ENCODE assay signal across 21 cellular contexts in genomic region chr12:70353780-70354640, GRCh38. TPM values are rescaled to one million over a fixed set of nuclear protein-coding genes. Genes with fewer than 3 reads are reported as not detected.
DNase-seq lines count a peak whose midpoint lies in the region; ATAC-seq and TF ChIP-seq lines count a peak whose summit lies in the region.
"Had no signal": no experiment of that assay in that cellular context is flagged by ENCODE, and none has a peak within 500 bp of the region (broad histone marks: within the 10 kb centered on the region; RNA-seq: fewer than 3 reads in every experiment).

No MANE protein-coding gene starts in this region.

- peak overlapping the region; percentile 85 for H3K27ac ChIP-seq in Karpas-422 (ENCODE audit: low read length)
- no peak overlapping the region for H3K27ac ChIP-seq in Panc1 (ENCODE audit: low read length)
- H3K27ac ChIP-seq: esophagus muscularis mucosa, gastroesophageal sphincter, GM23248, suprapubic skin had no signal

- H3K4me1 Mint-ChIP-seq in Calu3 (ENCODE audit: low read depth, unreplicated experiment) (no peaks in the 10 kb centered on the region), memory B cell (no peaks in the 10 kb centered on the region)
- H3K4me1 Mint-ChIP-seq: activated CD4-positive, alpha-beta memory T cell treated with anti-CD3 and anti-CD28 coated beads, Interleukin-2, amount 10 ng/mL, durations not matched to agents 7 days and 5 days had no signal

- H3K36me3 ChIP-seq in Karpas-422 (ENCODE audit: insufficient read depth, low read length), result peaks cover 50% of the 10 kb centered on the region
- H3K36me3 ChIP-seq in Panc1 (ENCODE audit: control insufficient read depth, insufficient read depth, low read length), result peaks cover 11% of the 10 kb centered on the region

- H3K9me2 ChIP-seq in Karpas-422 (replicated peaks; ENCODE audit: insufficient read depth, low read length), result no peaks in the 10 kb centered on the region

- no peaks in the 10 kb centered on the region for H3K9me3 Mint-ChIP-seq in Calu3 (ENCODE audit: low read depth, unreplicated experiment)
- no peaks in the 10 kb centered on the region for H3K9me3 Mint-ChIP-seq in memory B cell
- H3K9me3 Mint-ChIP-seq: activated CD4-positive, alpha-beta memory T cell treated with anti-CD3 and anti-CD28 coated beads, Interleukin-2, amount 10 ng/mL, durations not matched to agents 7 days and 5 days; T-helper 1 cell treated with Interleukin-12 subunit alpha and Interleukin-12 subunit beta and Interleukin-4 antibody, amounts not matched to agents 30 μg/mL and 1 μg/mL, for 36 hours had no signal

- DNase-seq in Calu3 (no peak), Karpas-422 (peak; percentile 85), Panc1 (ENCODE audit: low read depth, low spot score) (no peak), memory B cell (ENCODE audit: low spot score in 2 of 2) (no peak), NCI-H2171 (lab: John Stamatoyannopoulos, UW) (no peak), Ammon's horn (ENCODE audit: low spot score) (no peak)
- DNase-seq: activated CD4-positive, alpha-beta memory T cell treated with anti-CD3 and anti-CD28 coated beads, Interleukin-2, amount 10 ng/mL, durations not matched to agents 7 days and 5 days; activated naive CD4-positive, alpha-beta T cell treated with Interleukin-2 at 50 U/mL for 16 hours; caudate nucleus; effector CD4-positive, alpha-beta T cell; GM23248; NCI-H187; NCI-H226; occipital lobe; retina; stimulated activated CD4-positive, alpha-beta T cell treated with anti-CD3 and anti-CD28 coated beads, Interleukin-15, amount 100 ng/mL, for 24 hours had no signal

- H3K4me3 Mint-ChIP-seq in Calu3 (ENCODE audit: low read depth, unreplicated experiment), result no peak overlapping the region
- peak overlapping the region; percentile 14 for H3K4me3 Mint-ChIP-seq in memory B cell
- H3K4me3 Mint-ChIP-seq: activated CD4-positive, alpha-beta memory T cell treated with anti-CD3 and anti-CD28 coated beads, Interleukin-2, amount 10 ng/mL, durations not matched to agents 7 days and 5 days; T-helper 1 cell treated with Interleukin-12 subunit alpha and Interleukin-12 subunit beta and Interleukin-4 antibody, amounts not matched to agents 30 μg/mL and 1 μg/mL, for 36 hours had no signal

- no peak for ATAC-seq in Panc1
- peak; percentile 76 for ATAC-seq in memory B cell (ENCODE audit: low read depth)
- ATAC-seq in GM21526 (IDR thresholded peaks at IDR 0.05; ENCODE audit: low FRiP score, unreplicated experiment), result no peak
- ATAC-seq: gastroesophageal sphincter had no signal

- POLR2A ChIA-PET in Panc1 (lab: Charles Lee), result no interaction called here

- H3K27me3 ChIP-seq in Karpas-422 (ENCODE audit: low read length), result no peaks in the 10 kb centered on the region
- H3K27me3 ChIP-seq in Panc1 (ENCODE audit: control insufficient read depth, insufficient read depth, low read length), result no peaks in the 10 kb centered on the region
- H3K27me3 ChIP-seq: esophagus muscularis mucosa, gastroesophageal sphincter, suprapubic skin had no signal

- H3K9me3 ChIP-seq in Karpas-422 (ENCODE audit: low read length), result no peaks in the 10 kb centered on the region
- H3K9me3 ChIP-seq in Panc1 (ENCODE audit: control insufficient read depth, insufficient read depth, low read depth, low read length), result no peaks in the 10 kb centered on the region
- H3K9me3 ChIP-seq: esophagus muscularis mucosa, gastroesophageal sphincter, suprapubic skin had no signal

- H3K27me3 Mint-ChIP-seq in Calu3 (ENCODE audit: unreplicated experiment) (no peaks in the 10 kb centered on the region), memory B cell (no peaks in the 10 kb centered on the region)
- H3K27me3 Mint-ChIP-seq: activated CD4-positive, alpha-beta memory T cell treated with anti-CD3 and anti-CD28 coated beads, Interleukin-2, amount 10 ng/mL, durations not matched to agents 7 days and 5 days had no signal

- BruUV-seq in Calu3 (replicated peaks; lab: Mats Ljungman, UMichigan) (TSS peak; percentile 34), Panc1 (replicated peaks; lab: Mats Ljungman, UMichigan) (TSS peak; percentile 20)

- H3K4me1 ChIP-seq in Karpas-422 (ENCODE audit: low read length) (peaks cover 88% of the 10 kb centered on the region), Panc1 (ENCODE audit: control insufficient read depth, insufficient read depth, low read length) (no peaks in the 10 kb centered on the region)
- H3K4me1 ChIP-seq: esophagus muscularis mucosa, gastroesophageal sphincter, suprapubic skin had no signal

- peaks cover 19% of the 10 kb centered on the region for H3K79me2 ChIP-seq in Karpas-422 (ENCODE audit: low read length)

- no peak overlapping the region for H2AFZ ChIP-seq in Karpas-422 (ENCODE audit: low read length)
- H2AFZ ChIP-seq: GM23248 had no signal

- intact Hi-C loops in Calu3 (cut with micrococcal nuclease; ENCODE audit: unreplicated experiment) (loop anchor here (10.0 kb wide), 1 partner anchor 371 kb away; no protein-coding TSS in a partner anchor), Panc1 (cut with micrococcal nuclease; ENCODE audit: unreplicated experiment) (no loop called here)

- H3K36me3 Mint-ChIP-seq in Calu3 (ENCODE audit: insufficient read depth, unreplicated experiment) (peaks cover 21% of the 10 kb centered on the region), memory B cell (peaks cover 2% of the 10 kb centered on the region)

- in situ Hi-C loops in Panc1 (cut with HindIII; ENCODE audit: low pct_unique_long_range_greater_than_20kb, low sequenced_read_pairs), result no loop called here

- CTCF ChIA-PET in Calu3 (lab: Charles Lee), result no interaction called here
- CTCF ChIA-PET in Panc1 (lab: Charles Lee), result no interaction called here

- H4K20me1 ChIP-seq in Karpas-422 (ENCODE audit: insufficient read depth, low read depth, low read length), result no peaks in the 10 kb centered on the region

- TF ChIP-seq CTCF in Calu3 (IDR thresholded peaks at IDR 0.05; ENCODE audit: unreplicated experiment) (no peak), Panc1 (IDR thresholded peaks at IDR 0.05) (no peak)

- H3K4me2 ChIP-seq in Karpas-422 (ENCODE audit: low read depth, low read length, poor library complexity, severe bottlenecking), result peak overlapping the region; percentile 39

- peak overlapping the region; percentile 23 for H3K9ac ChIP-seq in Karpas-422 (ENCODE audit: low read length)
- H3K9ac ChIP-seq: GM23248 had no signal

- H3K4me3 ChIP-seq in Karpas-422 (ENCODE audit: low read length), result no peak overlapping the region
- no peak overlapping the region for H3K4me3 ChIP-seq in Panc1 (ENCODE audit: low read depth in 2 of 2, low read length in 2 of 2)
- H3K4me3 ChIP-seq: esophagus muscularis mucosa, gastroesophageal sphincter, GM23248, suprapubic skin had no signal

- H3K27ac Mint-ChIP-seq in Calu3 (ENCODE audit: unreplicated experiment) (no peak overlapping the region), memory B cell (no peak overlapping the region)
- H3K27ac Mint-ChIP-seq: activated CD4-positive, alpha-beta memory T cell treated with anti-CD3 and anti-CD28 coated beads, Interleukin-2, amount 10 ng/mL, durations not matched to agents 7 days and 5 days; T-helper 1 cell treated with Interleukin-12 subunit alpha and Interleukin-12 subunit beta and Interleukin-4 antibody, amounts not matched to agents 30 μg/mL and 1 μg/mL, for 36 hours had no signal

RNA-seq across cellular contexts. Expression of gene KCNMB4, which starts 12.1 kb away (rescaled TPM):
- total RNA-seq in Calu3 (2022), result 6.4 and 8.4 TPM in 2 replicates
- total RNA-seq in Karpas-422 (2014; rRNA removed; shearing (Covaris generic); ENCODE audit: low replicate concordance), result 55.5 and 55.9 TPM in 2 replicates
- total RNA-seq in Panc1 (2021; ENCODE audit: unreplicated experiment), result 0.13 TPM
- not detected for polyA plus RNA-seq in Panc1 (2012; ENCODE audit: insufficient read length)
